ENCODE assay signal across 30 cellular contexts in the genomic region with DNA sequence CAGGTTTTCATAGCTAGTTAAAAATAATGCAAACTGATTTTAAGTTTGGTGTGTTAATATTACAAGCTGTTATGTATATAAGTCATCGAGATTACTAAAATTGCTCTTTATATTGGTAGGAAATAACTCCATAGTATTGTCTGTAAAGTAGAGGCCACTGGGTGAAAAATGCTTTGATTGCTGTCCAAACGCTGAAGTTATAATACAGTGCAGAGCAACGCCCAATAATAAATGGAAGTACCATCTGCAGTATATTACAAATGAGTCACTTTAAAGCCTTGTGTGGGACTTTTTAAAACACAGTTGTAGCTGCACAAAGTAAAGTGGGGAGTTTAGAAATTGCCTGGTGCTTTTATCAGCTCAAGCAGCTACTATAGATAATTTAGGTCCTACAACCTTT.
"Had no signal": no experiment of that assay in that cellular context is flagged by ENCODE, and none has a peak within 500 bp of the region (broad histone marks: within the 10 kb centered on the region; RNA-seq: fewer than 3 reads in every experiment).

No MANE protein-coding gene starts in this region.

- H3K4me1 ChIP-seq: body of pancreas, esophagus muscularis mucosa, foreskin keratinocyte, heart left ventricle, left lung, lower lobe of right lung, spleen, suprapubic skin had no signal

- H3K4me3 ChIP-seq: adrenal gland, body of pancreas, esophagus muscularis mucosa, heart left ventricle, left lung, lower lobe of right lung, spleen, suprapubic skin, transverse colon had no signal

- DNase-seq: activated CD4-positive, alpha-beta memory T cell treated with anti-CD3 and anti-CD28 coated beads for 36 hours; activated CD4-positive, alpha-beta T cell treated with anti-CD3 and anti-CD28 coated beads, Interleukin-2, amount 10 ng/mL, durations not matched to agents 24 days and 14 days; activated CD4-positive, CD25-positive, alpha-beta regulatory T cell treated with anti-CD3 and anti-CD28 coated beads, Interleukin-2, amount 50 U/mL, for 72 hours; activated CD8-positive, alpha-beta memory T cell treated with anti-CD3 and anti-CD28 coated beads, Interleukin-2, amount 50 U/mL, for 4 hours; activated effector memory CD4-positive, alpha-beta T cell treated with anti-CD3 and anti-CD28 coated beads, Interleukin-2, amount 50 U/mL, for 16 hours; activated naive CD4-positive, alpha-beta T cell treated with anti-CD3 and anti-CD28 coated beads for 36 hours; activated naive CD8-positive, alpha-beta T cell treated with anti-CD3 and anti-CD28 coated beads for 36 hours; activated T-cell treated with anti-CD3 and anti-CD28 coated beads, Interleukin-2, amount 50 U/mL, for 1 hour; adrenal gland; aorta; body of pancreas; dermis blood vessel endothelial cell; effector CD4-positive, alpha-beta T cell; foreskin keratinocyte; heart left ventricle; hypothalamus; immature natural killer cell; kidney; left lung; lower lobe of right lung; mesenchymal stem cell; posterior cingulate gyrus; right cardiac atrium; spleen; stimulated activated naive CD4-positive, alpha-beta T cell; T1000; transverse colon; WERI-Rb-1 had no signal

- H3K27ac ChIP-seq: adrenal gland, body of pancreas, esophagus muscularis mucosa, foreskin keratinocyte, heart left ventricle, left lung, lower lobe of right lung, spleen, suprapubic skin, transverse colon, WERI-Rb-1 had no signal

- H3K9me3 ChIP-seq: adrenal gland, body of pancreas, esophagus muscularis mucosa, left lung, lower lobe of right lung, suprapubic skin, transverse colon had no signal

- H3K27me3 ChIP-seq: adrenal gland, body of pancreas, esophagus muscularis mucosa, foreskin keratinocyte, heart left ventricle, left lung, spleen, suprapubic skin, transverse colon had no signal

- H3K36me3 ChIP-seq: adrenal gland, esophagus muscularis mucosa, heart left ventricle, left lung, lower lobe of right lung, spleen, suprapubic skin, transverse colon, WERI-Rb-1 had no signal

- ATAC-seq: body of pancreas, foreskin keratinocyte, heart left ventricle, left lung, lower lobe of right lung, right cardiac atrium had no signal
